Comparison of ENCODE assay signal across 17 cellular contexts in genomic region chr10:4066581-4067403, GRCh38.
A peak's percentile ranks its signal among the peaks of the same experiment; 100 is the strongest.
DNase-seq lines count a peak whose midpoint lies in the region; ATAC-seq and TF ChIP-seq lines count a peak whose summit lies in the region.
"Had no signal": no experiment of that assay in that cellular context is flagged by ENCODE, and none has a peak within 500 bp of the region (broad histone marks: within the 10 kb centered on the region; RNA-seq: fewer than 3 reads in every experiment).

No MANE protein-coding gene starts in this region.

- POLR2A ChIA-PET in GM10248 (lab: Yijun Ruan, JAX), result interaction anchor here (0.6 kb wide), 1 partner anchor 622 kb away, joined by 3 read pairs; no protein-coding TSS in a partner anchor

- no peak overlapping the region for H3K4me3 ChIP-seq in gastrocnemius medialis
- H3K4me3 ChIP-seq: esophagus squamous epithelium, psoas muscle had no signal

- H3K27ac ChIP-seq in gastrocnemius medialis, result no peak overlapping the region
- H3K27ac ChIP-seq: psoas muscle had no signal

- in situ Hi-C loops in gastrocnemius medialis (cut with MboI; ENCODE audit: low sequenced_read_pairs in 4 of 4), result no loop called here

- no peaks in the 10 kb centered on the region for H3K36me3 ChIP-seq in gastrocnemius medialis
- H3K36me3 ChIP-seq: esophagus squamous epithelium had no signal

- H3K9me3 ChIP-seq in gastrocnemius medialis, result no peaks in the 10 kb centered on the region
- H3K9me3 ChIP-seq: esophagus squamous epithelium, psoas muscle had no signal

- intact Hi-C loops in left colon (cut with DNase I, micrococcal nuclease), result no loop called here
- intact Hi-C loops in gastrocnemius medialis (cut with DNase I; ENCODE audit: low total_unique reads), result no loop called here

- CTCF ChIA-PET in GM10248 (lab: Yijun Ruan, JAX), result interaction anchor here (1.5 to 1.8 kb wide), 3 partner anchors 10 to 827 kb away, joined by 3 to 7 read pairs (median 5); no protein-coding TSS in a partner anchor

- H3K4me1 ChIP-seq in gastrocnemius medialis, result peaks cover 6% of the 10 kb centered on the region in 2 donors

- TF ChIP-seq POLR2A in gastrocnemius medialis (IDR thresholded peaks at IDR 0.05), result no peak

- peak; percentile 44 for ATAC-seq in GM19351 (IDR thresholded peaks at IDR 0.05; ENCODE audit: unreplicated experiment)
- ATAC-seq in HG03460 (IDR thresholded peaks at IDR 0.05; ENCODE audit: unreplicated experiment), result peak; percentile 35
- peak; percentile 12 for ATAC-seq in left colon
- no peak for ATAC-seq in gastrocnemius medialis
- ATAC-seq: psoas muscle had no signal

- DNase-seq in GM10248 (ENCODE audit: extremely low spot score), result peak; percentile 17
- no peak for DNase-seq in left colon
- DNase-seq in NCI-H345 treated with DMSO at 0.1 percent for 48 hours (lab: John Stamatoyannopoulos, UW; ENCODE audit: unreplicated experiment), result no peak
- DNase-seq in NCI-H1048 (lab: John Stamatoyannopoulos, UW), result no peak
- DNase-seq in cerebellum (ENCODE audit: low spot score), result no peak
- no peak for DNase-seq in gastrocnemius medialis
- DNase-seq: amniotic stem cell, C1 segment of cervical spinal cord, dermis blood vessel endothelial cell, DMS79 treated with DMSO at 0.1 percent for 48 hours, esophagus squamous epithelium, NCI-H2081, NCI-H82, psoas muscle, SIG-M5 had no signal

- H3K27me3 ChIP-seq in gastrocnemius medialis, result no peaks in the 10 kb centered on the region
- H3K27me3 ChIP-seq: esophagus squamous epithelium had no signal

- no peak for TF ChIP-seq CTCF in GM10248 (IDR thresholded peaks at IDR 0.05; ENCODE audit: control extremely low read depth, extremely low read depth, low read depth, missing control alignments)
- no peak for TF ChIP-seq CTCF in gastrocnemius medialis (IDR thresholded peaks at IDR 0.05 in 4 of 5, conservative IDR thresholded peaks at IDR 0.05 in 1 of 5)

Comparison
In these comparisons a context has a peak if more than half of its experiments do, and no peak if none do; other contexts are left out.
1. ATAC-seq: peak in GM19351 (single experiment), HG03460 (single experiment) and left colon (single experiment); none in gastrocnemius medialis (0 of 2).